In genomic region chr9:92097997-92098482, GRCh38 we compare ENCODE assay signal across 8 cellular contexts. TPM values are rescaled to one million over a fixed set of nuclear protein-coding genes. Genes with fewer than 3 reads are reported as not detected.
DNase-seq lines count a peak whose midpoint lies in the region; ATAC-seq and TF ChIP-seq lines count a peak whose summit lies in the region.

No MANE protein-coding gene starts in this region.

- H3K9me3 Mint-ChIP-seq in WTC11 = peaks cover 8% of the 10 kb centered on the region
- peaks cover 5% of the 10 kb centered on the region for H3K9me3 Mint-ChIP-seq in stimulated activated memory B cell treated with anti-CD40 and anti-IgM and Interleukin-4, amounts not matched to agents 10 μg/mL and 1 μg/mL and 100 μg/mL, for 72 hours

- no peak overlapping the region for H3K27ac ChIP-seq in coronary artery

- 37 to 73% methylated on average over 26 of the region's 26 CpGs for WGBS in lower leg skin, 2 donors

- intact Hi-C loops in lower leg skin (cut with DNase I; ENCODE audit: low total_unique reads) = no loop called here

- H3K27ac Mint-ChIP-seq in WTC11 = peak overlapping the region; percentile 96
- no peak overlapping the region for H3K27ac Mint-ChIP-seq in stimulated activated memory B cell treated with anti-CD40 and anti-IgM and Interleukin-4, amounts not matched to agents 10 μg/mL and 1 μg/mL and 100 μg/mL, for 72 hours

- H3K36me3 Mint-ChIP-seq in WTC11 = peaks cover 18% of the 10 kb centered on the region
- peaks cover 62% of the 10 kb centered on the region for H3K36me3 Mint-ChIP-seq in stimulated activated memory B cell treated with anti-CD40 and anti-IgM and Interleukin-4, amounts not matched to agents 10 μg/mL and 1 μg/mL and 100 μg/mL, for 72 hours

- no peak for TF ChIP-seq CTCF in WTC11 (IDR thresholded peaks at IDR 0.05)
- no peak for TF ChIP-seq CTCF in coronary artery (IDR thresholded peaks at IDR 0.05)
- TF ChIP-seq CTCF in lower leg skin (IDR thresholded peaks at IDR 0.05) = no peak

- ATAC-seq in WTC11 (peak; percentile 43), GM21786 (IDR thresholded peaks at IDR 0.05; ENCODE audit: unreplicated experiment) (no peak)
- no peak for ATAC-seq in stimulated activated memory B cell treated with anti-CD40 and anti-IgM and Interleukin-4, amounts not matched to agents 10 μg/mL and 1 μg/mL and 100 μg/mL, for 72 hours

- peak overlapping the region; percentile 20 for H3K4me3 Mint-ChIP-seq in WTC11
- H3K4me3 Mint-ChIP-seq in stimulated activated memory B cell treated with anti-CD40 and anti-IgM and Interleukin-4, amounts not matched to agents 10 μg/mL and 1 μg/mL and 100 μg/mL, for 72 hours = peak overlapping the region; percentile 60

- CTCF ChIA-PET in WTC11 (lab: Charles Lee) = interaction anchor here (0.6 kb wide), 1 partner anchor 24 kb away, joined by 4 read pairs; no protein-coding TSS in a partner anchor

- TF ChIP-seq POLR2A in lower leg skin (IDR thresholded peaks at IDR 0.05) = no peak

- POLR2A ChIA-PET in WTC11 (lab: Charles Lee) = no interaction called here

- H3K4me3 ChIP-seq in coronary artery = peak overlapping the region; percentile 56
- no peak overlapping the region for H3K4me3 ChIP-seq in lower leg skin (ENCODE audit: low read depth, poor library complexity, severe bottlenecking)

- DNase-seq in Ammon's horn (ENCODE audit: low spot score) (peak; percentile 69), WTC11 (ENCODE audit: low spot score) (peak; percentile 94), coronary artery (ENCODE audit: low spot score) (peak; percentile 85), lower leg skin (ENCODE audit: low spot score in 2 of 2) (peak; percentile 51 to 92), HuH-7 (ENCODE audit: low spot score) (no peak)
- DNase-seq in effector CD4-positive, alpha-beta T cell = no peak

- H3K4me1 Mint-ChIP-seq in WTC11 = peaks cover 47% of the 10 kb centered on the region
- H3K4me1 Mint-ChIP-seq in stimulated activated memory B cell treated with anti-CD40 and anti-IgM and Interleukin-4, amounts not matched to agents 10 μg/mL and 1 μg/mL and 100 μg/mL, for 72 hours = peaks cover 17% of the 10 kb centered on the region

- no peaks in the 10 kb centered on the region; the same call in 1 of the 2 replicates for H3K27me3 Mint-ChIP-seq in WTC11 (ENCODE audit: low read depth)
- no peaks in the 10 kb centered on the region for H3K27me3 Mint-ChIP-seq in stimulated activated memory B cell treated with anti-CD40 and anti-IgM and Interleukin-4, amounts not matched to agents 10 μg/mL and 1 μg/mL and 100 μg/mL, for 72 hours

TF ChIP-seq in WTC11, 78 proteins besides CTCF, POLR2A, EP300 and RAD21 (continues in another document):
- TF ChIP-seq TCF7 (CRISPR knock-in tag; IDR thresholded peaks at IDR 0.05; ENCODE audit: low read depth) (no peak), PRRX2 (CRISPR knock-in tag; IDR thresholded peaks at IDR 0.05) (0 out of 2 replicates have a peak, but pooled peaks have one; percentile 56), CREM (CRISPR knock-in tag; IDR thresholded peaks at IDR 0.05) (no peak), FOXK1 (CRISPR knock-in tag; IDR thresholded peaks at IDR 0.05) (0 out of 2 replicates have a peak, but pooled peaks have one; percentile 27), CREB1 (CRISPR knock-in tag; IDR thresholded peaks at IDR 0.05) (no peak), HMGA2 (CRISPR knock-in tag; IDR thresholded peaks at IDR 0.05) (no peak), ZNF671 (CRISPR knock-in tag; IDR thresholded peaks at IDR 0.05) (no peak), ESRRA (CRISPR knock-in tag; IDR thresholded peaks at IDR 0.05; ENCODE audit: borderline replicate concordance) (no peak), TEAD1 (CRISPR knock-in tag; IDR thresholded peaks at IDR 0.05) (peak; percentile 86), ZNF263 (CRISPR knock-in tag; IDR thresholded peaks at IDR 0.05; ENCODE audit: low read depth) (no peak), GRHL2 (CRISPR knock-in tag; IDR thresholded peaks at IDR 0.05; ENCODE audit: insufficient replicate concordance, severe bottlenecking) (no peak), FOXP4 (CRISPR knock-in tag; IDR thresholded peaks at IDR 0.05) (0 out of 2 replicates have a peak, but pooled peaks have one; percentile 61), ETV6 (CRISPR knock-in tag; IDR thresholded peaks at IDR 0.05) (peak; percentile 85), NFE2L1 (CRISPR knock-in tag; IDR thresholded peaks at IDR 0.05) (peak; percentile 100), FOXP1 (CRISPR knock-in tag; IDR thresholded peaks at IDR 0.05; ENCODE audit: borderline replicate concordance) (no peak; the same call in 1 of the 2 replicates)
- TF ChIP-seq, protein P1, sequence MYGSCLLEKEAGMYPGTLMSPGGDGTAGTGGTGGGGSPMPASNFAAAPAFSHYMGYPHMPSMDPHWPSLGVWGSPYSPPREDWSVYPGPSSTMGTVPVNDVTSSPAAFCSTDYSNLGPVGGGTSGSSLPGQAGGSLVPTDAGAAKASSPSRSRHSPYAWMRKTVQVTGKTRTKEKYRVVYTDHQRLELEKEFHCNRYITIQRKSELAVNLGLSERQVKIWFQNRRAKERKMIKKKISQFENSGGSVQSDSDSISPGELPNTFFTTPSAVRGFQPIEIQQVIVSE (CRISPR knock-in tag; IDR thresholded peaks at IDR 0.05; ENCODE audit: borderline replicate concordance) = no peak
- TF ChIP-seq, protein P2, sequence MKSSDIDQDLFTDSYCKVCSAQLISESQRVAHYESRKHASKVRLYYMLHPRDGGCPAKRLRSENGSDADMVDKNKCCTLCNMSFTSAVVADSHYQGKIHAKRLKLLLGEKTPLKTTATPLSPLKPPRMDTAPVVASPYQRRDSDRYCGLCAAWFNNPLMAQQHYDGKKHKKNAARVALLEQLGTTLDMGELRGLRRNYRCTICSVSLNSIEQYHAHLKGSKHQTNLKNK (CRISPR knock-in tag; IDR thresholded peaks at IDR 0.05) = no peak
- TF ChIP-seq, protein P3, sequence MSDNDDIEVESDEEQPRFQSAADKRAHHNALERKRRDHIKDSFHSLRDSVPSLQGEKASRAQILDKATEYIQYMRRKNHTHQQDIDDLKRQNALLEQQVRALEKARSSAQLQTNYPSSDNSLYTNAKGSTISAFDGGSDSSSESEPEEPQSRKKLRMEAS (CRISPR knock-in tag; IDR thresholded peaks at IDR 0.05) = peak; percentile 78
- TF ChIP-seq, protein P4, sequence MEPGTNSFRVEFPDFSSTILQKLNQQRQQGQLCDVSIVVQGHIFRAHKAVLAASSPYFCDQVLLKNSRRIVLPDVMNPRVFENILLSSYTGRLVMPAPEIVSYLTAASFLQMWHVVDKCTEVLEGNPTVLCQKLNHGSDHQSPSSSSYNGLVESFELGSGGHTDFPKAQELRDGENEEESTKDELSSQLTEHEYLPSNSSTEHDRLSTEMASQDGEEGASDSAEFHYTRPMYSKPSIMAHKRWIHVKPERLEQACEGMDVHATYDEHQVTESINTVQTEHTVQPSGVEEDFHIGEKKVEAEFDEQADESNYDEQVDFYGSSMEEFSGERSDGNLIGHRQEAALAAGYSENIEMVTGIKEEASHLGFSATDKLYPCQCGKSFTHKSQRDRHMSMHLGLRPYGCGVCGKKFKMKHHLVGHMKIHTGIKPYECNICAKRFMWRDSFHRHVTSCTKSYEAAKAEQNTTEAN (CRISPR knock-in tag; IDR thresholded peaks at IDR 0.05) = 0 out of 2 replicates have a peak, but pooled peaks have one; percentile 34
- TF ChIP-seq, protein P5, sequence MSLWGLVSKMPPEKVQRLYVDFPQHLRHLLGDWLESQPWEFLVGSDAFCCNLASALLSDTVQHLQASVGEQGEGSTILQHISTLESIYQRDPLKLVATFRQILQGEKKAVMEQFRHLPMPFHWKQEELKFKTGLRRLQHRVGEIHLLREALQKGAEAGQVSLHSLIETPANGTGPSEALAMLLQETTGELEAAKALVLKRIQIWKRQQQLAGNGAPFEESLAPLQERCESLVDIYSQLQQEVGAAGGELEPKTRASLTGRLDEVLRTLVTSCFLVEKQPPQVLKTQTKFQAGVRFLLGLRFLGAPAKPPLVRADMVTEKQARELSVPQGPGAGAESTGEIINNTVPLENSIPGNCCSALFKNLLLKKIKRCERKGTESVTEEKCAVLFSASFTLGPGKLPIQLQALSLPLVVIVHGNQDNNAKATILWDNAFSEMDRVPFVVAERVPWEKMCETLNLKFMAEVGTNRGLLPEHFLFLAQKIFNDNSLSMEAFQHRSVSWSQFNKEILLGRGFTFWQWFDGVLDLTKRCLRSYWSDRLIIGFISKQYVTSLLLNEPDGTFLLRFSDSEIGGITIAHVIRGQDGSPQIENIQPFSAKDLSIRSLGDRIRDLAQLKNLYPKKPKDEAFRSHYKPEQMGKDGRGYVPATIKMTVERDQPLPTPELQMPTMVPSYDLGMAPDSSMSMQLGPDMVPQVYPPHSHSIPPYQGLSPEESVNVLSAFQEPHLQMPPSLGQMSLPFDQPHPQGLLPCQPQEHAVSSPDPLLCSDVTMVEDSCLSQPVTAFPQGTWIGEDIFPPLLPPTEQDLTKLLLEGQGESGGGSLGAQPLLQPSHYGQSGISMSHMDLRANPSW (CRISPR knock-in tag; conservative IDR thresholded peaks at IDR 0.05; ENCODE audit: low read depth) = no peak
- TF ChIP-seq, protein P6, sequence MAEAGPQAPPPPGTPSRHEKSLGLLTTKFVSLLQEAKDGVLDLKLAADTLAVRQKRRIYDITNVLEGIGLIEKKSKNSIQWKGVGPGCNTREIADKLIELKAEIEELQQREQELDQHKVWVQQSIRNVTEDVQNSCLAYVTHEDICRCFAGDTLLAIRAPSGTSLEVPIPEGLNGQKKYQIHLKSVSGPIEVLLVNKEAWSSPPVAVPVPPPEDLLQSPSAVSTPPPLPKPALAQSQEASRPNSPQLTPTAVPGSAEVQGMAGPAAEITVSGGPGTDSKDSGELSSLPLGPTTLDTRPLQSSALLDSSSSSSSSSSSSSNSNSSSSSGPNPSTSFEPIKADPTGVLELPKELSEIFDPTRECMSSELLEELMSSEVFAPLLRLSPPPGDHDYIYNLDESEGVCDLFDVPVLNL (CRISPR knock-in tag; IDR thresholded peaks at IDR 0.05; ENCODE audit: borderline replicate concordance, low read depth) = peak; percentile 98

RNA-seq across cellular contexts. Expression of gene SPTLC1, which starts 17.2 kb away (rescaled TPM):
- total RNA-seq in WTC11 (2021) = 81.2 to 86.4 TPM (median 84.4 TPM) in 3 replicates
- total RNA-seq in lower leg skin = 10 to 100 TPM; 80.5 to 99.6 (median 95.6) TPM

Comparison
In these comparisons a context has a peak if more than half of its experiments do, and no peak if none do; other contexts are left out.
1. DNase-seq: peak in Ammon's horn (single experiment), WTC11 (single experiment), coronary artery (single experiment) and lower leg skin (2 of 2); none in HuH-7 (single experiment) and effector CD4-positive, alpha-beta T cell (single experiment).